Comparison of ENCODE assay signal across 8 cellular contexts in the genomic region with DNA sequence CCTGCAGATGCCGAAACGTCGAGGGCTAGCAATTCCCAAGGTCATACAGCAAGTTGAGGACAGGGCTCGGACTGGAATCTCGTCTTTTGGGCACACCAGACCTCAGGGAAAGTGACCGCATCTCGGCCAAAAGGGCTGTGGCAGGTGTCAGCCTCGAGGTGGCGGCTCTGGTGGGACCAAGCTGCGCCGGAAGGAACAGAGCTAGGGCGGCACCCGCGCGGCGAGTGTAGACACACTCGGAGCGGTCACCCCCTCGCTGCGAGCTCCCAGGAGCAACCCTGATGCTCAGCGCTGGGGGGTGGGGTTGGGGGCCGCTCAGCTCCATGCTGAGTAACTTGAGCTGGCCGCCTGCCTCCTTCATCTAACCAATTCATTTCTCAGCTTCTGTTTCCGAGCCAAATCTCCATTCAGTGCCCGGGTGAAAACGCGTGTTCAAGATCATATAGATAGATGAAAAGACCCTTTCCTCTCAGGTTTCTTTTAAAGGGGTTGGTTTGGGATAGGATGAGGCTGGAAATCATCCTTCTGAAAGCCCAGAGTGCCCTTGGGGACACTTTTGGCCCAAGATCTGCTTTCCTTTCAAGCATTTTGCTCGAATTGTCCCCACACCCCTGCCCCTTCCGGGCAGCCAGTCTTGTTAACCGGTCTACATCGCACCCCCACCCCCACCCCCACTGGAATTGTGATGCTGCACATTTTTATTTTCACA. TPM values are rescaled to one million over a fixed set of nuclear protein-coding genes. Genes with fewer than 3 reads are reported as not detected.
DNase-seq lines count a peak whose midpoint lies in the region; ATAC-seq, FAIRE-seq and TF ChIP-seq lines count a peak whose summit lies in the region.

No MANE protein-coding gene starts in this region.

- H3K4me1 Mint-ChIP-seq in CD8-positive, alpha-beta memory T cell, result peaks cover 37 to 53% (median 52%) of the 10 kb centered on the region in 3 donors
- peaks cover 45% of the 10 kb centered on the region for H3K4me1 Mint-ChIP-seq in activated CD4-positive, alpha-beta memory T cell treated with anti-CD3 and anti-CD28 coated beads, Interleukin-2, amount 10 ng/mL, durations not matched to agents 7 days and 5 days

- peak in 2 of 5 donors; percentile 10 to 23 for DNase-seq in CD8-positive, alpha-beta memory T cell
- peak; percentile 33 for DNase-seq in NCI-H1092 (lab: John Stamatoyannopoulos, UW)
- peak; percentile 39 for DNase-seq in activated CD4-positive, alpha-beta memory T cell treated with anti-CD3 and anti-CD28 coated beads, Interleukin-2, amount 10 ng/mL, durations not matched to agents 7 days and 5 days
- no peak for DNase-seq in keratinocyte (ENCODE audit: low read depth, low spot score)

- no peaks in the 10 kb centered on the region for H3K79me2 ChIP-seq in keratinocyte (ENCODE audit: control insufficient read depth, insufficient read depth, low read length)

- peaks cover 80 to 86% of the 10 kb centered on the region in 2 donors for H3K27me3 Mint-ChIP-seq in CD8-positive, alpha-beta memory T cell
- peaks cover 84% of the 10 kb centered on the region for H3K27me3 Mint-ChIP-seq in activated CD4-positive, alpha-beta memory T cell treated with anti-CD3 and anti-CD28 coated beads, Interleukin-2, amount 10 ng/mL, durations not matched to agents 7 days and 5 days

- TF ChIP-seq POLR2A in gastroesophageal sphincter (IDR thresholded peaks at IDR 0.05), result no peak

- dilution Hi-C loops in keratinocyte (cut with MboI; ENCODE audit: extremely low pct_ligation_motif_present, low sequenced_read_pairs), result no loop called here

- H4K20me1 ChIP-seq in keratinocyte (ENCODE audit: control insufficient read depth, extremely low read depth, insufficient read depth, low read length), result no peaks in the 10 kb centered on the region

- TF ChIP-seq EP300 in gastroesophageal sphincter (IDR thresholded peaks at IDR 0.05), result no peak

- peak overlapping the region; percentile 59 for H3K4me3 ChIP-seq in CD8-positive, alpha-beta memory T cell (ENCODE audit: low read length)
- H3K4me3 ChIP-seq in keratinocyte (ENCODE audit: control insufficient read depth in 2 of 3, extremely low read depth in 1 of 3, insufficient read depth in 2 of 3, low read depth in 1 of 3, low read length in 3 of 3) (no peak overlapping the region), gastroesophageal sphincter (peak overlapping the region in 1 of 2 donors; percentile 58)

- peaks cover 0 to 3% (median 0%) of the 10 kb centered on the region in 5 donors for H3K9me3 Mint-ChIP-seq in CD8-positive, alpha-beta memory T cell
- no peaks in the 10 kb centered on the region for H3K9me3 Mint-ChIP-seq in activated CD4-positive, alpha-beta memory T cell treated with anti-CD3 and anti-CD28 coated beads, Interleukin-2, amount 10 ng/mL, durations not matched to agents 7 days and 5 days

- no peaks in the 10 kb centered on the region for H3K36me3 Mint-ChIP-seq in CD8-positive, alpha-beta memory T cell
- H3K36me3 Mint-ChIP-seq in activated CD4-positive, alpha-beta memory T cell treated with anti-CD3 and anti-CD28 coated beads, Interleukin-2, amount 10 ng/mL, durations not matched to agents 7 days and 5 days (ENCODE audit: low read depth), result no peaks in the 10 kb centered on the region

- no peak for TF ChIP-seq CTCF in keratinocyte (optimal IDR thresholded peaks at IDR 0.05 in 1 of 3, IDR thresholded peaks at IDR 0.05 in 1 of 3, conservative IDR thresholded peaks at IDR 0.05 in 1 of 3; ENCODE audit: extremely low read depth in 1 of 3, insufficient read depth in 2 of 3, low read length in 3 of 3)
- no peak for TF ChIP-seq CTCF in gastroesophageal sphincter (IDR thresholded peaks at IDR 0.05)

- H3K27ac ChIP-seq in CD8-positive, alpha-beta memory T cell (ENCODE audit: low read depth, low read length), result no peak overlapping the region
- no peak overlapping the region for H3K27ac ChIP-seq in keratinocyte (ENCODE audit: control insufficient read depth, insufficient read depth, low read length)
- H3K27ac ChIP-seq in gastroesophageal sphincter, result peak overlapping the region in 2 of 4 donors; percentile 19 to 74

- H3K9me3 ChIP-seq in CD8-positive, alpha-beta memory T cell (ENCODE audit: low read length), result no peaks in the 10 kb centered on the region
- H3K9me3 ChIP-seq in keratinocyte (ENCODE audit: control insufficient read depth, low read depth, low read length) (no peaks in the 10 kb centered on the region), gastroesophageal sphincter (no peaks in the 10 kb centered on the region)

- no peak overlapping the region for H3K9ac ChIP-seq in keratinocyte (ENCODE audit: control insufficient read depth, extremely low read depth, insufficient read depth, low read length)

- ATAC-seq in GM18861 (IDR thresholded peaks at IDR 0.05; ENCODE audit: unreplicated experiment), result no peak
- ATAC-seq in gastroesophageal sphincter, result no peak
- ATAC-seq in HG02798 (IDR thresholded peaks at IDR 0.05; ENCODE audit: poor library complexity, unreplicated experiment), result no peak
- ATAC-seq in GM18870 (IDR thresholded peaks at IDR 0.05; ENCODE audit: unreplicated experiment), result no peak

- peaks cover 58% of the 10 kb centered on the region for H3K4me1 ChIP-seq in CD8-positive, alpha-beta memory T cell (ENCODE audit: insufficient read depth, low read length)
- peaks cover 18% of the 10 kb centered on the region for H3K4me1 ChIP-seq in keratinocyte (ENCODE audit: control insufficient read depth, extremely low read depth, insufficient read depth, low read length)
- H3K4me1 ChIP-seq in gastroesophageal sphincter, result peaks cover 0 to 61% (median 36%) of the 10 kb centered on the region in 3 donors

- WGBS in gastroesophageal sphincter (ENCODE audit: low coverage in 1 of 2), 2 donors, result 31 to 33% methylated on average over 9 to 11 of the region's 31 CpGs

- CTCF ChIA-PET in CD8-positive, alpha-beta memory T cell (lab: Charles Lee), result interaction anchor here (0.7 to 1.4 kb wide), 5 partner anchors 18 to 103 kb away, joined by 3 to 6 read pairs (median 3); no protein-coding TSS in a partner anchor
- CTCF ChIA-PET in activated CD4-positive, alpha-beta memory T cell treated with anti-CD3 and anti-CD28 coated beads, Interleukin-2, amount 10 ng/mL, durations not matched to agents 7 days and 5 days (lab: Charles Lee), result interaction anchor here (0.9 to 3.3 kb wide), 5 partner anchors 21 to 111 kb away, joined by 3 to 17 read pairs (median 4); partner anchors contain the start of genes BPHL and TUBB2A

- no peaks in the 10 kb centered on the region for H3K36me3 ChIP-seq in CD8-positive, alpha-beta memory T cell (ENCODE audit: insufficient read depth, low read length)
- H3K36me3 ChIP-seq in keratinocyte (ENCODE audit: control insufficient read depth in 2 of 2, extremely low read depth in 1 of 2, insufficient read depth in 2 of 2, low read length in 2 of 2) (no peaks in the 10 kb centered on the region), gastroesophageal sphincter (no peaks in the 10 kb centered on the region)

- no peak for FAIRE-seq in keratinocyte (lab: Jason Lieb, UNC)

- H3K4me2 ChIP-seq in keratinocyte (ENCODE audit: control insufficient read depth, extremely low read depth, insufficient read depth, low read depth, low read length), result peak overlapping the region; percentile 45

- H3K4me3 Mint-ChIP-seq in CD8-positive, alpha-beta memory T cell, result peak overlapping the region; percentile 56 to 96 (median 90)
- H3K4me3 Mint-ChIP-seq in activated CD4-positive, alpha-beta memory T cell treated with anti-CD3 and anti-CD28 coated beads, Interleukin-2, amount 10 ng/mL, durations not matched to agents 7 days and 5 days, result peak overlapping the region; percentile 1

- no peak overlapping the region for H2AFZ ChIP-seq in keratinocyte (ENCODE audit: control insufficient read depth, low read length)

- H3K27me3 ChIP-seq in CD8-positive, alpha-beta memory T cell (ENCODE audit: insufficient read depth, low read length, poor library complexity, severe bottlenecking), result peaks cover 70% of the 10 kb centered on the region
- H3K27me3 ChIP-seq in keratinocyte (ENCODE audit: control insufficient read depth, extremely low read depth, insufficient read depth, low read length), result peaks cover 83% of the 10 kb centered on the region
- H3K27me3 ChIP-seq in gastroesophageal sphincter, result peaks cover 53% of the 10 kb centered on the region

- H3K27ac Mint-ChIP-seq in CD8-positive, alpha-beta memory T cell, result no peak overlapping the region
- H3K27ac Mint-ChIP-seq in activated CD4-positive, alpha-beta memory T cell treated with anti-CD3 and anti-CD28 coated beads, Interleukin-2, amount 10 ng/mL, durations not matched to agents 7 days and 5 days, result no peak overlapping the region

- no peaks in the 10 kb centered on the region for H3K9me1 ChIP-seq in keratinocyte (ENCODE audit: control insufficient read depth, extremely low read depth, insufficient read depth, low read length)

- POLR2A ChIA-PET in CD8-positive, alpha-beta memory T cell (lab: Charles Lee), result no interaction called here
- POLR2A ChIA-PET in activated CD4-positive, alpha-beta memory T cell treated with anti-CD3 and anti-CD28 coated beads, Interleukin-2, amount 10 ng/mL, durations not matched to agents 7 days and 5 days (lab: Charles Lee), result interaction anchor here (0.5 to 1.4 kb wide), 2 partner anchors 30 to 143 kb away, joined by 3 to 7 read pairs; partner anchors contain the start of gene PSMG4

RNA-seq across cellular contexts. Expression of gene TUBB2B, which starts 2.3 kb away (rescaled TPM):
- total RNA-seq in CD8-positive, alpha-beta memory T cell, result under 1 TPM in 1 of 2 experiments, not detected in 1; 0.13 TPM
- polyA plus RNA-seq in CD8-positive, alpha-beta memory T cell, result 0.59 TPM
- total RNA-seq in activated CD4-positive, alpha-beta memory T cell treated with anti-CD3 and anti-CD28 coated beads, Interleukin-2, amount 10 ng/mL, durations not matched to agents 7 days and 5 days, result not detected
- polyA plus RNA-seq in keratinocyte, result 0.04 TPM in 1 of 3 replicates, not detected in the others
- polyA plus RNA-seq in keratinocyte (2011; ENCODE audit: low read depth), result 1.0 TPM
- polyA plus RNA-seq in keratinocyte (2011; cell fraction: cytosol; rRNA removed), result 0.04 and 0.09 TPM in 2 replicates
- not detected in 2 replicates for polyA plus RNA-seq in keratinocyte (2011; cell fraction: nucleus; rRNA removed)
- 2.1 TPM in 1 of 2 replicates, not detected in the other for polyA plus RNA-seq in keratinocyte (2012; ENCODE audit: low replicate concordance)
- 0.13 to 0.51 TPM in 2 of 3 replicates, not detected in the other for polyA minus RNA-seq in keratinocyte
- polyA minus RNA-seq in keratinocyte (2011; cell fraction: cytosol; rRNA and poly(A)+ RNA removed), result not detected
- not detected in 2 replicates for polyA minus RNA-seq in keratinocyte (2011; cell fraction: nucleus; rRNA and poly(A)+ RNA removed)
- 10 to 100 TPM; 11.5 to 42.8 (median 14.6) TPM for total RNA-seq in gastroesophageal sphincter

RNA-seq across cellular contexts. Expression of gene PSMG4, which starts 29.0 kb away (rescaled TPM):
- 10 to 100 TPM; 24.4 to 25.2 TPM for total RNA-seq in CD8-positive, alpha-beta memory T cell
- polyA plus RNA-seq in CD8-positive, alpha-beta memory T cell, result 50.4 TPM
- total RNA-seq in activated CD4-positive, alpha-beta memory T cell treated with anti-CD3 and anti-CD28 coated beads, Interleukin-2, amount 10 ng/mL, durations not matched to agents 7 days and 5 days, result 10 to 100 TPM; 19.8 to 21.4 TPM
- polyA plus RNA-seq in keratinocyte, result 9.9 to 19.7 TPM (median 16.3 TPM) in 3 replicates
- 5.6 TPM for polyA plus RNA-seq in keratinocyte (2011; ENCODE audit: low read depth)
- polyA plus RNA-seq in keratinocyte (2011; cell fraction: cytosol; rRNA removed), result 8.8 and 12.3 TPM in 2 replicates
- polyA plus RNA-seq in keratinocyte (2011; cell fraction: nucleus; rRNA removed), result 9.2 and 9.7 TPM in 2 replicates
- 16.0 and 17.0 TPM in 2 replicates for polyA plus RNA-seq in keratinocyte (2012; ENCODE audit: low replicate concordance)
- polyA minus RNA-seq in keratinocyte, result 5.2 to 5.4 TPM (median 5.3 TPM) in 3 replicates
- 18.6 TPM for polyA minus RNA-seq in keratinocyte (2011; cell fraction: cytosol; rRNA and poly(A)+ RNA removed)
- polyA minus RNA-seq in keratinocyte (2011; cell fraction: nucleus; rRNA and poly(A)+ RNA removed), result 2.4 and 2.9 TPM in 2 replicates
- total RNA-seq in gastroesophageal sphincter, result 10 to 100 TPM; 23.6 to 37.8 (median 29.5) TPM

Comparison
In these comparisons a context has a peak if more than half of its experiments do, and no peak if none do; other contexts are left out.
1. RNA of gene TUBB2B, which starts 2.3 kb away (total RNA-seq): 11.5 to 42.8 TPM in gastroesophageal sphincter; 0.13 TPM in CD8-positive, alpha-beta memory T cell and not detected in activated CD4-positive, alpha-beta memory T cell treated with anti-CD3 and anti-CD28 coated beads, Interleukin-2, amount 10 ng/mL, durations not matched to agents 7 days and 5 days; every median in the first group is over 10 times any median in the second.